ENCODE assay signal across 12 cellular contexts in genomic region chr13:33352023-33352422, GRCh38.
DNase-seq lines count a peak whose midpoint lies in the region; ATAC-seq and TF ChIP-seq lines count a peak whose summit lies in the region.
"Had no signal": no experiment of that assay in that cellular context is flagged by ENCODE, and none has a peak within 500 bp of the region (broad histone marks: within the 10 kb centered on the region; RNA-seq: fewer than 3 reads in every experiment).

No MANE protein-coding gene starts in this region.

- TF ChIP-seq CTCF in neural crest cell (conservative IDR thresholded peaks at IDR 0.05) (no peak), lower lobe of right lung (IDR thresholded peaks at IDR 0.05) (no peak)

- no peaks in the 10 kb centered on the region for H3K36me3 Mint-ChIP-seq in neural crest cell (ENCODE audit: low read depth)

- H3K9me3 ChIP-seq in lower lobe of right lung = no peaks in the 10 kb centered on the region
- H3K9me3 ChIP-seq: thoracic aorta had no signal

- no peaks in the 10 kb centered on the region for H3K9me3 Mint-ChIP-seq in neural crest cell

- peak overlapping the region; percentile 4 for H3K4me3 Mint-ChIP-seq in neural crest cell
- H3K4me3 Mint-ChIP-seq: activated CD8-positive, alpha-beta T cell treated with anti-CD3 and anti-CD28 coated beads, Interleukin-2, amount 10 ng/mL, durations not matched to agents 7 days and 5 days had no signal

- no peak overlapping the region for H3K27ac ChIP-seq in substantia nigra (ENCODE audit: low read depth, low read length, poor library complexity, severe bottlenecking)
- H3K27ac ChIP-seq in lower lobe of right lung = no peak overlapping the region
- H3K27ac ChIP-seq: VCaP had no signal

- H3K4me1 ChIP-seq in lower lobe of right lung = peaks cover 68% of the 10 kb centered on the region

- intact Hi-C loops in lower lobe of right lung (cut with DNase I) = no loop called here

- DNase-seq in COR-L47 (lab: John Stamatoyannopoulos, UW) (peak; percentile 30), NCI-H1092 (lab: John Stamatoyannopoulos, UW) (peak; percentile 74), NCI-H748 treated with DMSO at 0.1 percent for 48 hours (lab: John Stamatoyannopoulos, UW) (peak; percentile 73), neural crest cell (ENCODE audit: low read depth, low spot score) (no peak), substantia nigra (lab: John Stamatoyannopoulos, UW) (no peak), lower lobe of right lung (no peak)
- DNase-seq in activated CD4-positive, CD25-positive, alpha-beta regulatory T cell treated with anti-CD3 and anti-CD28 coated beads, Interleukin-2, amount 50 U/mL, for 72 hours = no peak
- DNase-seq: activated CD8-positive, alpha-beta T cell treated with anti-CD3 and anti-CD28 coated beads, Interleukin-2, amount 10 ng/mL, durations not matched to agents 7 days and 5 days; cerebellar nuclear complex; stimulated activated CD4-positive, alpha-beta T cell treated with anti-CD3 and anti-CD28 coated beads, Interleukin-2, amount 100 ng/mL, for 24 hours had no signal

- peaks cover 12% of the 10 kb centered on the region for H3K27me3 Mint-ChIP-seq in neural crest cell (ENCODE audit: low read depth)

- H3K27me3 ChIP-seq in lower lobe of right lung (ENCODE audit: low read depth) = no peaks in the 10 kb centered on the region

- H3K36me3 ChIP-seq in lower lobe of right lung = no peaks in the 10 kb centered on the region
- H3K36me3 ChIP-seq: thoracic aorta had no signal

- ATAC-seq in lower lobe of right lung = no peak
- ATAC-seq: activated CD8-positive, alpha-beta T cell treated with anti-CD3 and anti-CD28 coated beads, Interleukin-2, amount 10 ng/mL, durations not matched to agents 7 days and 5 days had no signal

- peaks cover 39% of the 10 kb centered on the region for H3K4me1 Mint-ChIP-seq in neural crest cell

- H3K4me3 ChIP-seq in lower lobe of right lung = no peak overlapping the region

- no peak overlapping the region for H3K27ac Mint-ChIP-seq in neural crest cell (ENCODE audit: unreplicated experiment)
- H3K27ac Mint-ChIP-seq: activated CD8-positive, alpha-beta T cell treated with anti-CD3 and anti-CD28 coated beads, Interleukin-2, amount 10 ng/mL, durations not matched to agents 7 days and 5 days had no signal

Comparison
In these comparisons a context has a peak if more than half of its experiments do, and no peak if none do; other contexts are left out.
1. DNase-seq: peak in COR-L47 (single experiment), NCI-H1092 (single experiment) and NCI-H748 treated with DMSO at 0.1 percent for 48 hours (single experiment); none in neural crest cell (single experiment), substantia nigra (0 of 49), activated CD4-positive, CD25-positive, alpha-beta regulatory T cell treated with anti-CD3 and anti-CD28 coated beads, Interleukin-2, amount 50 U/mL, for 72 hours (single experiment) and lower lobe of right lung (single experiment).